Comparison of ENCODE assay signal across 8 cellular contexts in genomic region chr14:20454645-20455354, GRCh38.
DNase-seq lines count a peak whose midpoint lies in the region; ATAC-seq and TF ChIP-seq lines count a peak whose summit lies in the region.

APEX1 (plus strand) TSS chr14:20455226; CDS start chr14:20455646, 420 bp downstream.
OSGEP (minus strand) TSS chr14:20454812; CDS start chr14:20454683, 129 bp downstream.

- TF ChIP-seq CTCF in AG09319 (IDR thresholded peaks at IDR 0.05; ENCODE audit: low read depth, low read length) = no peak

- ATAC-seq in GM19035 (IDR thresholded peaks at IDR 0.05; ENCODE audit: unreplicated experiment) (peak; percentile 81), HG03354 (IDR thresholded peaks at IDR 0.05; ENCODE audit: poor library complexity, severe bottlenecking, unreplicated experiment) (peak; percentile 89)

- DNase-seq in AG09319 (ENCODE audit: extremely low read depth, low read depth) = peak; percentile 98
- DNase-seq in NCI-H446 treated with DMSO at 0.1 percent for 48 hours (lab: John Stamatoyannopoulos, UW) = peak; percentile 99
- DNase-seq in activated CD4-positive, CD25-positive, alpha-beta regulatory T cell treated with anti-CD3 and anti-CD28 coated beads, Interleukin-2, amount 50 U/mL, for 72 hours = peak; percentile 96
- peak; percentile 69 to 91 for DNase-seq in cerebellar nuclear complex (lab: John Stamatoyannopoulos, UW)
- DNase-seq in islet precursor cell = peak; percentile 99
- peak; percentile 96 to 98 (median 97) for DNase-seq in stimulated activated CD4-positive, alpha-beta T cell treated with anti-CD3 and anti-CD28 coated beads, Interleukin-12 subunit alpha, Interleukin-12 subunit beta, amount 100 ng/mL, for 48 hours (ENCODE audit: low read depth in 2 of 3, low spot score in 1 of 3)

Comparison
In these comparisons a context has a peak if more than half of its experiments do, and no peak if none do; other contexts are left out.
1. Peak in every context shown above with its lines: DNase-seq and ATAC-seq.